In the genomic region with DNA sequence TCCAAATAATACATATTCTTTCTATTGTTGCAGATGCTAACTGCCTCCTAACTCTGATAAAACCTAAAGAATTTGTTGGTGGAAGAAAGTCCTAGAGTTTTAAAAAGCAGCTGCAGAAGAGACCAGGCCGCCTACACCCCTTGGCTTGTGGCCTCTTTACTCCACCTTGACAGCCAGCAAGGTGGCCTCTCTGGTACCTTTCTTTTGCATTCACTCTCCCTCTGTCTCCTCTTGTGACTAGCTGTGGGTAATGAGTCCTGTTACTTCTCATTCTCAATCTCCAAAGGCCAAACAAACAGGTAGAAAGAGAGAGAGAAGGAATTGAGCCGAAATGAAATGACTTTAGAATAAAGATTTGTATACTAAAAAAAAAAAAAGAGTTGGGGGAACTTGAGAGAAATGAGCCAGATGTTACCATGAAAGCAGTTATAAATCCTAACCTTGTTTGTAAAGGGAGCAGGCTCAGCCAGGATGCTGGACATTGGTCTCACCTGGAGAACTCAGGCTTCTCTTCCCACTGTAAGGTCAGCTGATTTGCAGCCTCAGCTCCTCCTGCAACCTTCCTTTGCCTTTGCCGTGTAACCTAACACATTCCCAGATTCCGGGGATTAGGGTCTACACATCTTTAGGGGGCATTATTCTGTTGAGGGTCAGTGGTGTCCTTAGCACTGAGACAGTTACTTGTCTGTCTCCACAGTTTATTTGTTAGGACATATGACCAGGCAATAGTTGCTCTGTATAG, we compare ENCODE assay signal across 24 cellular contexts.
DNase-seq lines count a peak whose midpoint lies in the region; ATAC-seq and TF ChIP-seq lines count a peak whose summit lies in the region.
"Had no signal": no experiment of that assay in that cellular context is flagged by ENCODE, and none has a peak within 500 bp of the region (broad histone marks: within the 10 kb centered on the region; RNA-seq: fewer than 3 reads in every experiment).

No MANE protein-coding gene starts in this region.

- intact Hi-C loops in activated naive CD4-positive, alpha-beta T cell treated with anti-CD3 and anti-CD28 coated beads for 36 hours (cut with micrococcal nuclease), result loop anchor here (1.0 to 5.0 kb wide), 9 partner anchors 43 to 367 kb away; a partner anchor contains a TSS

- no peaks in the 10 kb centered on the region for H3K36me3 ChIP-seq in HEK293 (ENCODE audit: control insufficient read depth in 2 of 2, insufficient read depth in 1 of 2, low read length in 2 of 2)
- H3K36me3 ChIP-seq in osteoblast (ENCODE audit: insufficient read depth, low read length), result no peaks in the 10 kb centered on the region
- H3K36me3 ChIP-seq: heart right ventricle, left ventricle myocardium inferior, prostate gland, suprapubic skin, uterus had no signal

- peaks cover 3% of the 10 kb centered on the region for H3K36me3 Mint-ChIP-seq in activated naive CD4-positive, alpha-beta T cell treated with anti-CD3 and anti-CD28 coated beads for 36 hours (ENCODE audit: low read depth)
- H3K36me3 Mint-ChIP-seq in activated T-helper 17 cell treated with anti-CD3 and anti-CD28 coated beads, Interleukin-2, amount 50 U/mL, for 72 hours (ENCODE audit: low read depth), result peaks cover 11% of the 10 kb centered on the region
- H3K36me3 Mint-ChIP-seq: CD4-positive, CD25-positive, alpha-beta regulatory T cell had no signal

- H3K4me3 ChIP-seq in HEK293 (ENCODE audit: low read depth, low read length) (no peak overlapping the region), osteoblast (ENCODE audit: insufficient read depth, low read length) (no peak overlapping the region)
- H3K4me3 ChIP-seq: GM12878, heart right ventricle, left ventricle myocardium inferior, prostate gland, SK-N-MC, suprapubic skin, uterus had no signal

- TF ChIP-seq CTCF in HEK293 (tag by site-specific recombination; IDR thresholded peaks at IDR 0.05) (no peak), osteoblast (IDR thresholded peaks at IDR 0.05; ENCODE audit: extremely low read depth, low read depth, low read length) (no peak)

- H3K4me2 ChIP-seq in osteoblast (ENCODE audit: insufficient read depth, low read length), result no peak overlapping the region

- H3K4me1 Mint-ChIP-seq in activated naive CD4-positive, alpha-beta T cell treated with anti-CD3 and anti-CD28 coated beads for 36 hours (ENCODE audit: low read depth), result peaks cover 44% of the 10 kb centered on the region
- peaks cover 35% of the 10 kb centered on the region for H3K4me1 Mint-ChIP-seq in activated T-helper 17 cell treated with anti-CD3 and anti-CD28 coated beads, Interleukin-2, amount 50 U/mL, for 72 hours

- H3K79me2 ChIP-seq in osteoblast (ENCODE audit: insufficient read depth, low read length), result no peaks in the 10 kb centered on the region

- no peak for ATAC-seq in activated T-helper 17 cell treated with anti-CD3 and anti-CD28 coated beads, Interleukin-2, amount 50 U/mL, for 72 hours (replicated peaks)
- ATAC-seq in GM18858 (IDR thresholded peaks at IDR 0.05; ENCODE audit: unreplicated experiment), result no peak
- ATAC-seq: GM12878 had no signal

- H4K20me1 ChIP-seq in osteoblast (ENCODE audit: insufficient read depth, low read length), result no peaks in the 10 kb centered on the region

- H3K4me1 ChIP-seq in HEK293 (ENCODE audit: control insufficient read depth, insufficient read depth, low read length) (peaks cover 7% of the 10 kb centered on the region), osteoblast (ENCODE audit: insufficient read depth, low read length) (peaks cover 18% of the 10 kb centered on the region)
- H3K4me1 ChIP-seq: prostate gland, uterus had no signal

- H3K27me3 Mint-ChIP-seq in activated naive CD4-positive, alpha-beta T cell treated with anti-CD3 and anti-CD28 coated beads for 36 hours (ENCODE audit: low read depth), result no peaks in the 10 kb centered on the region
- no peaks in the 10 kb centered on the region for H3K27me3 Mint-ChIP-seq in activated T-helper 17 cell treated with anti-CD3 and anti-CD28 coated beads, Interleukin-2, amount 50 U/mL, for 72 hours

- no peak overlapping the region for H3K4me3 Mint-ChIP-seq in activated naive CD4-positive, alpha-beta T cell treated with anti-CD3 and anti-CD28 coated beads for 36 hours
- H3K4me3 Mint-ChIP-seq in activated T-helper 17 cell treated with anti-CD3 and anti-CD28 coated beads, Interleukin-2, amount 50 U/mL, for 72 hours, result no peak overlapping the region
- H3K4me3 Mint-ChIP-seq: CD4-positive, CD25-positive, alpha-beta regulatory T cell; neural crest cell had no signal

- peaks cover 6% of the 10 kb centered on the region for H3K9me3 Mint-ChIP-seq in activated naive CD4-positive, alpha-beta T cell treated with anti-CD3 and anti-CD28 coated beads for 36 hours
- no peaks in the 10 kb centered on the region for H3K9me3 Mint-ChIP-seq in activated T-helper 17 cell treated with anti-CD3 and anti-CD28 coated beads, Interleukin-2, amount 50 U/mL, for 72 hours
- H3K9me3 Mint-ChIP-seq: neural crest cell had no signal

- H3K27me3 ChIP-seq in osteoblast (ENCODE audit: insufficient read depth, low read length), result peaks cover 26% of the 10 kb centered on the region

- POLR2A ChIA-PET in HEK293 (lab: Yijun Ruan, JAX), result interaction anchor here (0.7 kb wide), 1 partner anchor 305 kb away, joined by 5 read pairs; no protein-coding TSS in a partner anchor

- DNase-seq in activated naive CD4-positive, alpha-beta T cell treated with anti-CD3 and anti-CD28 coated beads for 36 hours, result no peak
- no peak for DNase-seq in activated naive CD4-positive, alpha-beta T cell treated with anti-CD3 and anti-CD28 coated beads, Interleukin-2, amount 50 U/mL, for 16 hours
- peak; percentile 55 for DNase-seq in osteoblast (ENCODE audit: insufficient read length, low spot score, missing footprints)
- no peak for DNase-seq in NCI-H1048 (lab: John Stamatoyannopoulos, UW)
- no peak for DNase-seq in DMS114 treated with DMSO at 0.1 percent for 48 hours (lab: John Stamatoyannopoulos, UW; ENCODE audit: unreplicated experiment)
- DNase-seq: CD4-positive, CD25-positive, alpha-beta regulatory T cell; central memory CD4-positive, alpha-beta T cell; HCEC 1CT; heart right ventricle; left ventricle myocardium inferior; midbrain; NCI-H146; NCI-H526; RPMI8226; uterus had no signal

- H3K27ac ChIP-seq in HEK293 (ENCODE audit: extremely low read depth, low read depth, low read length) (no peak overlapping the region), osteoblast (ENCODE audit: low read depth, low read length) (no peak overlapping the region)
- H3K27ac ChIP-seq: epithelial cell of prostate, left ventricle myocardium inferior, prostate gland, SK-N-MC, suprapubic skin, uterus had no signal

- H2AFZ ChIP-seq in osteoblast (ENCODE audit: low read length), result no peak overlapping the region

- H3K9me3 ChIP-seq in HEK293 (ENCODE audit: control insufficient read depth, insufficient read depth, low read depth, low read length) (no peaks in the 10 kb centered on the region), osteoblast (ENCODE audit: low read depth, low read length) (no peaks in the 10 kb centered on the region)
- H3K9me3 ChIP-seq: left ventricle myocardium inferior, prostate gland, suprapubic skin, uterus had no signal

- CTCF ChIA-PET in activated naive CD4-positive, alpha-beta T cell treated with anti-CD3 and anti-CD28 coated beads for 36 hours (lab: Charles Lee), result interaction anchor here (0.5 to 0.9 kb wide), 2 partner anchors 191 to 272 kb away, joined by 3 read pairs; no protein-coding TSS in a partner anchor
- CTCF ChIA-PET in HEK293 (lab: Yijun Ruan, JAX), result interaction anchor here (0.6 to 1.1 kb wide), 6 partner anchors 84 to 385 kb away, joined by 3 to 7 read pairs (median 3); no protein-coding TSS in a partner anchor

- peak overlapping the region; percentile 34 for H3K27ac Mint-ChIP-seq in activated naive CD4-positive, alpha-beta T cell treated with anti-CD3 and anti-CD28 coated beads for 36 hours
- peak overlapping the region; percentile 27 for H3K27ac Mint-ChIP-seq in activated T-helper 17 cell treated with anti-CD3 and anti-CD28 coated beads, Interleukin-2, amount 50 U/mL, for 72 hours

TF ChIP-seq in HEK293, 187 proteins besides CTCF, POLR2A, EP300 and RAD21:
- peak; percentile 43 for TF ChIP-seq SETDB1 (IDR thresholded peaks at IDR 0.05; ENCODE audit: insufficient read length, low read length)
- TF ChIP-seq ZNF211 (tag by site-specific recombination; IDR thresholded peaks at IDR 0.05; ENCODE audit: low read depth), result no peak
TF ChIP-seq in HEK293: peak in this region for 1.
